Comparison of ENCODE assay signal across 9 cellular contexts in the genomic region with DNA sequence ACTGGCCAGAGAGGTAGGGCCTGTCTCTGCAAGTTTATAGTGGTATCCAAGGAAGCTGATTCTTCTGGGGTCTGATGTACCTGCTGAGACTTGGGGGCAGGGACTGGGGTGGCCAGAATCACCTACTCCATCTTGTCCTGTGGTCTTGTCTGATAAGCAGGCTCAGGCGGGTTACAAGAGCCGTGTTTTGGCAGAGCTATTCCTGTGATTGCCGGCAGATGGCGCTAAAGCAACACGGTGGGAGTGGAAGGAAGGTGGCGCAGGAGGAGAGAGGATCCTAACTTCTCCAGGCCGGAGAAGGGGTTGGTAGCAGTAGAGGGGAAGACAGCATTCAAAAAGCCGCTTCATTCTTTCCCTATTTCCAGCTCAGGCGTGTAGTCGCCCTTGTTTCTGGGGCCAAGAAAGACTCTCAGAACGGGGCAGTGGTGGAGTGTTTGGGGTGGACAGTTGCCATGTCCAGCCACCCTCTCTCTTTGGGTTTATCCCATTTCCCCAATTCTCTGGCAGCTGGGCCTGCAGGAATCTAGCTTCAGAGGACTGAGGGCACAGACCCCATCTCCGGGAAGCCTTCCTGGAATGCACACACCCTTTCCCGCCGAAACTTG. TPM values are rescaled to one million over a fixed set of nuclear protein-coding genes. Genes with fewer than 3 reads are reported as not detected.
DNase-seq lines count a peak whose midpoint lies in the region; ATAC-seq and TF ChIP-seq lines count a peak whose summit lies in the region.
"Had no signal": no experiment of that assay in that cellular context is flagged by ENCODE, and none has a peak within 500 bp of the region (broad histone marks: within the 10 kb centered on the region; RNA-seq: fewer than 3 reads in every experiment).

No MANE protein-coding gene starts in this region.

- H3K36me3 ChIP-seq in Caco-2 (ENCODE audit: control insufficient read depth, insufficient read depth, low read length) (no peaks in the 10 kb centered on the region), right lobe of liver (no peaks in the 10 kb centered on the region)

- TF ChIP-seq CTCF in Caco-2 (IDR thresholded peaks at IDR 0.05; ENCODE audit: insufficient read depth in 1 of 2, low read depth in 1 of 2, low read length in 1 of 2, severe bottlenecking in 1 of 2, unreplicated experiment in 1 of 2) (peak; percentile 98 to 99), right lobe of liver (IDR thresholded peaks at IDR 0.05) (peak; percentile 96 to 98 (median 98))

- H3K4me3 ChIP-seq in Caco-2 (ENCODE audit: low read depth, low read length) = no peak overlapping the region
- H3K4me3 ChIP-seq in right lobe of liver = no peak overlapping the region

- WGBS in right lobe of liver (ENCODE audit: insufficient coverage, low coverage, low lambda C conversion rate, missing lambda C conversion rate) = 1% methylated on average over 11 of the region's 14 CpGs

- no peaks in the 10 kb centered on the region for H3K9me3 ChIP-seq in Caco-2
- no peaks in the 10 kb centered on the region for H3K9me3 ChIP-seq in right lobe of liver

- peaks cover 5% of the 10 kb centered on the region for H3K4me1 Mint-ChIP-seq in Caco-2 (ENCODE audit: low read depth, unreplicated experiment)

- no peaks in the 10 kb centered on the region for H3K36me3 Mint-ChIP-seq in Caco-2 (ENCODE audit: insufficient read depth, unreplicated experiment)

- H3K27ac ChIP-seq in cingulate gyrus (ENCODE audit: low read depth, low read length) (peak overlapping the region; percentile 39), right lobe of liver (no peak overlapping the region)

- POLR2A ChIA-PET in Caco-2 (lab: Charles Lee) = interaction anchor here (0.5 to 1.7 kb wide), 2 partner anchors 16 to 74 kb away, joined by 3 to 8 read pairs; a partner anchor contains a TSS

- no peak overlapping the region for H3K4me3 Mint-ChIP-seq in Caco-2 (ENCODE audit: unreplicated experiment)

- ATAC-seq in HG02642 (IDR thresholded peaks at IDR 0.05; ENCODE audit: poor library complexity, unreplicated experiment) (peak; percentile 75), right lobe of liver (peak; percentile 87 to 95 (median 92)), HG02759 (IDR thresholded peaks at IDR 0.05; ENCODE audit: unreplicated experiment) (no peak)

- TF ChIP-seq POLR2A in right lobe of liver (IDR thresholded peaks at IDR 0.05) = no peak

- H3K27ac Mint-ChIP-seq in Caco-2 (ENCODE audit: unreplicated experiment) = no peak overlapping the region

- H3K27me3 Mint-ChIP-seq in Caco-2 (ENCODE audit: insufficient read depth, unreplicated experiment) = no peaks in the 10 kb centered on the region

- intact Hi-C loops in Caco-2 (cut with micrococcal nuclease; ENCODE audit: unreplicated experiment) (loop anchor here (1.0 to 5.0 kb wide), 2 partner anchors 118 to 221 kb away; no protein-coding TSS in a partner anchor), right lobe of liver (cut with DNase I) (loop anchor here (2.0 to 5.0 kb wide), 2 partner anchors 111 to 117 kb away; a partner anchor contains a TSS)

- H3K27me3 ChIP-seq in Caco-2 (replicated peaks; ENCODE audit: control insufficient read depth, insufficient read depth, low read length) = no peaks in the 10 kb centered on the region
- no peaks in the 10 kb centered on the region for H3K27me3 ChIP-seq in right lobe of liver

- peaks cover 9% of the 10 kb centered on the region; the same call in 1 of the 2 replicates for H3K4me1 ChIP-seq in Caco-2
- H3K4me1 ChIP-seq in right lobe of liver = no peaks in the 10 kb centered on the region

- H3K9me3 Mint-ChIP-seq in Caco-2 (ENCODE audit: unreplicated experiment) = no peaks in the 10 kb centered on the region

- peak; percentile 84 to 88 for DNase-seq in Caco-2
- DNase-seq in NCI-H460 (ENCODE audit: extremely low read depth, low read depth) = peak; percentile 74
- peak; percentile 86 for DNase-seq in activated CD4-positive, alpha-beta T cell treated with anti-CD3 and anti-CD28 coated beads for 48 hours
- peak; percentile 72 to 85 (median 83) for DNase-seq in right lobe of liver
- peak; percentile 58 to 78 (median 75) for DNase-seq in stimulated activated CD4-positive, alpha-beta T cell treated with anti-CD3 and anti-CD28 coated beads, TNF-alpha, amount 100 ng/mL, for 24 hours (ENCODE audit: low read depth in 3 of 3)

- no TSS peak for BruUV-seq in Caco-2 (replicated peaks; lab: Mats Ljungman, UMichigan)

- CTCF ChIA-PET in Caco-2 (lab: Charles Lee) = interaction anchor here (0.6 to 7.5 kb wide), 21 partner anchors 10 to 129 kb away, joined by 3 to 103 read pairs (median 3); a partner anchor contains a TSS

RNA-seq across cellular contexts. Expression of a gene that starts 15.1 kb away (rescaled TPM):
- total RNA-seq in Caco-2 (2022) (not detected in 2 replicates), right lobe of liver (not detected)
- not detected in 2 replicates for total RNA-seq in NCI-H460 (2014; rRNA removed; shearing (Covaris generic))
- polyA plus RNA-seq in NCI-H460 (2014; cell fraction: nucleus; rRNA removed) = not detected in 2 replicates
- total RNA-seq: T-helper 1 cell treated with Interleukin-12 subunit alpha and Interleukin-12 subunit beta and Interleukin-4 antibody, amounts not matched to agents 30 ng/mL and 1 ng/mL, for 36 hours had no signal

RNA-seq across cellular contexts. Expression of a gene that starts 25.3 kb away (rescaled TPM):
- total RNA-seq in Caco-2 (2022) (763 and 879 TPM in 2 replicates), right lobe of liver (100 to 1,000 TPM in 1 of 6 experiments, 10 to 100 TPM in 5; 39.8 to 106 (median 63.0) TPM)
- total RNA-seq in NCI-H460 (2014; rRNA removed; shearing (Covaris generic)) = 449 and 464 TPM in 2 replicates
- 650 and 661 TPM in 2 replicates for polyA plus RNA-seq in NCI-H460 (2014; cell fraction: nucleus; rRNA removed)
